ENCODE assay signal across 8 cellular contexts in the genomic region with DNA sequence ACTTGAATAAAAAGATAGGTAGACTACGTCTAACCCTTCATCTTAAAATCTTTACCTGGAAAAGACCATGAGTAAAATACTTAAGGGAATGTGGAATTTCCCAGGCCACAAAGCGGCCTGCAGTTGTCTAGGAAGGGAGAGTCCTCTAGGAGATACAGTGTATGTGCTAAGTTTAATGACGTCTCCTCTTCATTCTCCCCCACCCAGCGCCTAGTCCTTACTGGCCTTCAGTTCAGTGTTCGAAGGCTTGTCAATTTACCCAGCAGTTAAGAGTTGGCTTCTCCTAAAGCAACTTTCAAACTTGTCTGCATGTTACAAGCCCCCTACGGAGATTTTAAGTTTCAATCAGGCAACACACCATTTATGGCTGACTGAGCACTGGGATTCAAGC. TPM values are rescaled to one million over a fixed set of nuclear protein-coding genes. Genes with fewer than 3 reads are reported as not detected.
A peak's percentile ranks its signal among the peaks of the same experiment; 100 is the strongest.
DNase-seq lines count a peak whose midpoint lies in the region; ATAC-seq and TF ChIP-seq lines count a peak whose summit lies in the region.

No MANE protein-coding gene starts in this region.

- in situ Hi-C loops in astrocyte of the cerebellum (cut with HindIII; ENCODE audit: low sequenced_read_pairs), result no loop called here

- TF ChIP-seq CTCF in NB4 (IDR thresholded peaks at IDR 0.05; ENCODE audit: low read depth, low read length) (no peak), astrocyte of the cerebellum (IDR thresholded peaks at IDR 0.05; ENCODE audit: low read depth, low read length, missing control alignments) (no peak), lung (IDR thresholded peaks at IDR 0.05; ENCODE audit: control extremely low read depth, extremely low read depth) (no peak)

- H3K9me3 ChIP-seq in lung (ENCODE audit: control insufficient read depth in 2 of 2, insufficient read depth in 1 of 2, low read length in 1 of 2), result no peaks in the 10 kb centered on the region

- no peaks in the 10 kb centered on the region for H3K27me3 ChIP-seq in lung (ENCODE audit: control insufficient read depth, insufficient read depth)

- DNase-seq in COLO668 (lab: John Stamatoyannopoulos, UW; ENCODE audit: unreplicated experiment) (peak; percentile 7), NB4 (ENCODE audit: low read depth) (peak; percentile 60), astrocyte of the cerebellum (ENCODE audit: low read depth) (no peak), lung (ENCODE audit: low spot score) (no peak), ureter (ENCODE audit: low spot score) (no peak), NCI-H748 (lab: John Stamatoyannopoulos, UW; ENCODE audit: unreplicated experiment) (no peak)

- H3K36me3 ChIP-seq in lung (ENCODE audit: control insufficient read depth in 2 of 2, insufficient read depth in 2 of 2, low read length in 2 of 2), result no peaks in the 10 kb centered on the region

- 67 to 69% methylated on average over 6 of the region's 6 CpGs for WGBS in lung, 2 donors

- H3K27ac ChIP-seq in lung (ENCODE audit: low read depth in 1 of 2, low read length in 1 of 2), result peak overlapping the region; percentile 92 to 96

- peak overlapping the region; percentile 55 for H3K4me3 ChIP-seq in NB4 (ENCODE audit: low read depth, low read length)
- peak overlapping the region; percentile 98 for H3K4me3 ChIP-seq in astrocyte of the cerebellum (ENCODE audit: low read depth, low read length)
- no peak overlapping the region for H3K4me3 ChIP-seq in lung

- ATAC-seq in lung (ENCODE audit: insufficient read depth, low FRiP score), result no peak
- no peak for ATAC-seq in HG03159 (IDR thresholded peaks at IDR 0.05; ENCODE audit: unreplicated experiment)
- no peak for ATAC-seq in HG02970 (IDR thresholded peaks at IDR 0.05; ENCODE audit: low FRiP score, unreplicated experiment)

- no peak for TF ChIP-seq POLR2A in NB4 (IDR thresholded peaks at IDR 0.05; ENCODE audit: extremely low read depth, insufficient read length)

- no peaks in the 10 kb centered on the region for H3K4me1 ChIP-seq in lung (ENCODE audit: control insufficient read depth in 2 of 2, insufficient read depth in 2 of 2, low read length in 2 of 2)

RNA-seq across cellular contexts. Expression of gene HFE, which starts 35.2 kb away (rescaled TPM):
- total RNA-seq in lung (10 to 100 TPM in 1 of 2 donors, 1 to 10 TPM in 1; 8.3 to 10.7 TPM), ureter (14.8 TPM)
- polyA plus RNA-seq in lung, result 1 to 10 TPM; 3.1 to 5.7 TPM

Comparison
In these comparisons a context has a peak if more than half of its experiments do, and no peak if none do; other contexts are left out.
1. DNase-seq: peak in COLO668 (single experiment) and NB4 (single experiment); none in astrocyte of the cerebellum (single experiment), lung (single experiment), ureter (single experiment) and NCI-H748 (single experiment).